ENCODE assay signal across 2 cellular contexts in genomic region chr1:2540816-2541492, GRCh38.
TF ChIP-seq lines count a peak whose summit lies in the region.

No MANE protein-coding gene starts in this region.

TF ChIP-seq in GM12878, 131 proteins besides CTCF, POLR2A, EP300 and RAD21:
- TF ChIP-seq, protein P1, sequence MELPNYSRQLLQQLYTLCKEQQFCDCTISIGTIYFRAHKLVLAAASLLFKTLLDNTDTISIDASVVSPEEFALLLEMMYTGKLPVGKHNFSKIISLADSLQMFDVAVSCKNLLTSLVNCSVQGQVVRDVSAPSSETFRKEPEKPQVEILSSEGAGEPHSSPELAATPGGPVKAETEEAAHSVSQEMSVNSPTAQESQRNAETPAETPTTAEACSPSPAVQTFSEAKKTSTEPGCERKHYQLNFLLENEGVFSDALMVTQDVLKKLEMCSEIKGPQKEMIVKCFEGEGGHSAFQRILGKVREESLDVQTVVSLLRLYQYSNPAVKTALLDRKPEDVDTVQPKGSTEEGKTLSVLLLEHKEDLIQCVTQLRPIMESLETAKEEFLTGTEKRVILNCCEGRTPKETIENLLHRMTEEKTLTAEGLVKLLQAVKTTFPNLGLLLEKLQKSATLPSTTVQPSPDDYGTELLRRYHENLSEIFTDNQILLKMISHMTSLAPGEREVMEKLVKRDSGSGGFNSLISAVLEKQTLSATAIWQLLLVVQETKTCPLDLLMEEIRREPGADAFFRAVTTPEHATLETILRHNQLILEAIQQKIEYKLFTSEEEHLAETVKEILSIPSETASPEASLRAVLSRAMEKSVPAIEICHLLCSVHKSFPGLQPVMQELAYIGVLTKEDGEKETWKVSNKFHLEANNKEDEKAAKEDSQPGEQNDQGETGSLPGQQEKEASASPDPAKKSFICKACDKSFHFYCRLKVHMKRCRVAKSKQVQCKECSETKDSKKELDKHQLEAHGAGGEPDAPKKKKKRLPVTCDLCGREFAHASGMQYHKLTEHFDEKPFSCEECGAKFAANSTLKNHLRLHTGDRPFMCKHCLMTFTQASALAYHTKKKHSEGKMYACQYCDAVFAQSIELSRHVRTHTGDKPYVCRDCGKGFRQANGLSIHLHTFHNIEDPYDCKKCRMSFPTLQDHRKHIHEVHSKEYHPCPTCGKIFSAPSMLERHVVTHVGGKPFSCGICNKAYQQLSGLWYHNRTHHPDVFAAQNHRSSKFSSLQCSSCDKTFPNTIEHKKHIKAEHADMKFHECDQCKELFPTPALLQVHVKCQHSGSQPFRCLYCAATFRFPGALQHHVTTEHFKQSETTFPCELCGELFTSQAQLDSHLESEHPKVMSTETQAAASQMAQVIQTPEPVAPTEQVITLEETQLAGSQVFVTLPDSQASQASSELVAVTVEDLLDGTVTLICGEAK (IDR thresholded peaks at IDR 0.05; ENCODE audit: borderline replicate concordance), result no peak
- TF ChIP-seq SIX5 (IDR thresholded peaks at IDR 0.05; ENCODE audit: low read depth, low read length, severe bottlenecking) (no peak), ZZZ3 (IDR thresholded peaks at IDR 0.05; ENCODE audit: control insufficient read depth, insufficient read length, low read depth) (no peak), ATF7 (IDR thresholded peaks at IDR 0.05; ENCODE audit: low read depth) (no peak), RB1 (IDR thresholded peaks at IDR 0.05; ENCODE audit: borderline replicate concordance) (no peak), SMARCA5 (IDR thresholded peaks at IDR 0.05) (no peak)

TF ChIP-seq in neural cell, 6 proteins besides CTCF, POLR2A, EP300 and RAD21:
- no peak for TF ChIP-seq EZH2 (IDR thresholded peaks at IDR 0.05; ENCODE audit: borderline replicate concordance, insufficient read depth, low read length, poor library complexity, severe bottlenecking)
- no peak for TF ChIP-seq POLR2AphosphoS5 (IDR thresholded peaks at IDR 0.05)
- no peak for TF ChIP-seq TAF1 (IDR thresholded peaks at IDR 0.05; ENCODE audit: low read depth)
- TF ChIP-seq REST (IDR thresholded peaks at IDR 0.05; ENCODE audit: borderline replicate concordance), result no peak
- TF ChIP-seq SMC3 (conservative IDR thresholded peaks at IDR 0.05; ENCODE audit: poor library complexity), result no peak
- TF ChIP-seq MXI1 (conservative IDR thresholded peaks at IDR 0.05; ENCODE audit: poor library complexity, severe bottlenecking), result no peak
